Comparison of ENCODE assay signal across 1 cellular context in the genomic region with DNA sequence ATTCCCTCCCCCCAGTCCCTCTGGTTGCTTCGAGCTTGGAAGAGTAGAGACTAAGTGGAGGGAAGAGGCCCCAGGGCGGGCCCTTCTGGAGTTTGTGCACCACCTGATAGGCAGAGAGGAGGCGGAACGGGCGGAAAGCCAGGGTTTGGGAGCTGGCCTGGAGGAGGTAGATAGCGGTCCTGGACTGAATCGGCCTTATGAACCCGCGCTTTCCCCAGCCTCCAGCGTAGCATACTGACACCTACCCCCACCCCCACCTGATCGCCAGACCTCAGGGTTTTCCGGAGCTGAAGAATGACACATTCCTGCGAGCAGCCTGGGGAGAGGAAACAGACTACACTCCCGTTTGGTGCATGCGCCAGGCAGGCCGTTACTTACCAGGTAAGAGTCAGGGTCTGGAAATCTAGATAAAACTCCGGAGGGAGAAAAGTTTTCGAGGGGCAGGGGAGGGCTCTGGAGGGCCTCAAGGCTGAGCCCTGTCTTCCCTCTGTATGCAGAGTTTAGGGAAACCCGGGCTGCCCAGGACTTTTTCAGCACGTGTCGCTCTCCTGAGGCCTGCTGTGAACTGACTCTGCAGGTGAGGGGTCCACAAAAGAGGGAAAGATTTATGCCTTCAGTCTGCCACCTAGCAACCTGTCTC.
A peak's percentile ranks its signal among the peaks of the same experiment; 100 is the strongest.
TF ChIP-seq lines count a peak whose summit lies in the region.

No MANE protein-coding gene starts in this region.

TF ChIP-seq in K562, 482 proteins besides CTCF, POLR2A, EP300 and RAD21 (continued from another document and continues in another):
- TF ChIP-seq, protein P1, sequence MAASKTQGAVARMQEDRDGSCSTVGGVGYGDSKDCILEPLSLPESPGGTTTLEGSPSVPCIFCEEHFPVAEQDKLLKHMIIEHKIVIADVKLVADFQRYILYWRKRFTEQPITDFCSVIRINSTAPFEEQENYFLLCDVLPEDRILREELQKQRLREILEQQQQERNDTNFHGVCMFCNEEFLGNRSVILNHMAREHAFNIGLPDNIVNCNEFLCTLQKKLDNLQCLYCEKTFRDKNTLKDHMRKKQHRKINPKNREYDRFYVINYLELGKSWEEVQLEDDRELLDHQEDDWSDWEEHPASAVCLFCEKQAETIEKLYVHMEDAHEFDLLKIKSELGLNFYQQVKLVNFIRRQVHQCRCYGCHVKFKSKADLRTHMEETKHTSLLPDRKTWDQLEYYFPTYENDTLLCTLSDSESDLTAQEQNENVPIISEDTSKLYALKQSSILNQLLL (CRISPR knock-in tag; IDR thresholded peaks at IDR 0.05; ENCODE audit: borderline replicate concordance) = no peak
- TF ChIP-seq ZNF717 (CRISPR knock-in tag; IDR thresholded peaks at IDR 0.05) (no peak), GABPA (tag; conservative IDR thresholded peaks at IDR 0.05; ENCODE audit: low read depth) (peak; percentile 41; the same call in 1 of the 2 replicates), ZNF224 (CRISPR knock-in tag; IDR thresholded peaks at IDR 0.05) (no peak), NRF1 (conservative IDR thresholded peaks at IDR 0.05 in 1 of 2, IDR thresholded peaks at IDR 0.05 in 1 of 2) (peak; percentile 86 to 88), HDAC6 (IDR thresholded peaks at IDR 0.05; ENCODE audit: low read depth, low read length) (no peak), HOXB6 (CRISPR knock-in tag; IDR thresholded peaks at IDR 0.05; ENCODE audit: borderline replicate concordance) (no peak), TSC22D4 (tag; IDR thresholded peaks at IDR 0.05) (no peak), ZNF316 (IDR thresholded peaks at IDR 0.05) (no peak), ARNT (IDR thresholded peaks at IDR 0.05) (peak; percentile 87 to 93; a peak in 3 of 4 replicates), TARDBP (IDR thresholded peaks at IDR 0.05) (peak; percentile 32; the same call in 1 of the 2 replicates), PTBP1 (IDR thresholded peaks at IDR 0.05; ENCODE audit: low read depth, low read length) (0 out of 2 replicates have a peak, but pooled peaks have one; percentile 46), CHD1 (IDR thresholded peaks at IDR 0.05; ENCODE audit: low read length) (no peak), MTA1 (IDR thresholded peaks at IDR 0.05; ENCODE audit: borderline replicate concordance) (peak; percentile 58), ESRRB (CRISPR knock-in tag; IDR thresholded peaks at IDR 0.05; ENCODE audit: borderline replicate concordance) (no peak), XRCC4 (IDR thresholded peaks at IDR 0.05; ENCODE audit: extremely low read depth, insufficient read depth, insufficient read length) (no peak), DACH1 (IDR thresholded peaks at IDR 0.05; ENCODE audit: partially characterized antibody) (peak; percentile 67), NCOA1 (IDR thresholded peaks at IDR 0.05; ENCODE audit: low read depth) (peak; percentile 94), BRD4 (IDR thresholded peaks at IDR 0.05) (peak; percentile 11; the same call in 1 of the 2 replicates), STAT5A (IDR thresholded peaks at IDR 0.05; ENCODE audit: borderline replicate concordance, low read length) (peak; percentile 94)
- TF ChIP-seq, protein P2, sequence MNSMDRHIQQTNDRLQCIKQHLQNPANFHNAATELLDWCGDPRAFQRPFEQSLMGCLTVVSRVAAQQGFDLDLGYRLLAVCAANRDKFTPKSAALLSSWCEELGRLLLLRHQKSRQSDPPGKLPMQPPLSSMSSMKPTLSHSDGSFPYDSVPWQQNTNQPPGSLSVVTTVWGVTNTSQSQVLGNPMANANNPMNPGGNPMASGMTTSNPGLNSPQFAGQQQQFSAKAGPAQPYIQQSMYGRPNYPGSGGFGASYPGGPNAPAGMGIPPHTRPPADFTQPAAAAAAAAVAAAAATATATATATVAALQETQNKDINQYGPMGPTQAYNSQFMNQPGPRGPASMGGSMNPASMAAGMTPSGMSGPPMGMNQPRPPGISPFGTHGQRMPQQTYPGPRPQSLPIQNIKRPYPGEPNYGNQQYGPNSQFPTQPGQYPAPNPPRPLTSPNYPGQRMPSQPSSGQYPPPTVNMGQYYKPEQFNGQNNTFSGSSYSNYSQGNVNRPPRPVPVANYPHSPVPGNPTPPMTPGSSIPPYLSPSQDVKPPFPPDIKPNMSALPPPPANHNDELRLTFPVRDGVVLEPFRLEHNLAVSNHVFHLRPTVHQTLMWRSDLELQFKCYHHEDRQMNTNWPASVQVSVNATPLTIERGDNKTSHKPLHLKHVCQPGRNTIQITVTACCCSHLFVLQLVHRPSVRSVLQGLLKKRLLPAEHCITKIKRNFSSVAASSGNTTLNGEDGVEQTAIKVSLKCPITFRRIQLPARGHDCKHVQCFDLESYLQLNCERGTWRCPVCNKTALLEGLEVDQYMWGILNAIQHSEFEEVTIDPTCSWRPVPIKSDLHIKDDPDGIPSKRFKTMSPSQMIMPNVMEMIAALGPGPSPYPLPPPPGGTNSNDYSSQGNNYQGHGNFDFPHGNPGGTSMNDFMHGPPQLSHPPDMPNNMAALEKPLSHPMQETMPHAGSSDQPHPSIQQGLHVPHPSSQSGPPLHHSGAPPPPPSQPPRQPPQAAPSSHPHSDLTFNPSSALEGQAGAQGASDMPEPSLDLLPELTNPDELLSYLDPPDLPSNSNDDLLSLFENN (IDR thresholded peaks at IDR 0.05; ENCODE audit: low read depth in 2 of 2, low read length in 2 of 2) = peak in 1 of 2 experiments; percentile 95; a peak in 2 of 4 replicates
- TF ChIP-seq, protein P3, sequence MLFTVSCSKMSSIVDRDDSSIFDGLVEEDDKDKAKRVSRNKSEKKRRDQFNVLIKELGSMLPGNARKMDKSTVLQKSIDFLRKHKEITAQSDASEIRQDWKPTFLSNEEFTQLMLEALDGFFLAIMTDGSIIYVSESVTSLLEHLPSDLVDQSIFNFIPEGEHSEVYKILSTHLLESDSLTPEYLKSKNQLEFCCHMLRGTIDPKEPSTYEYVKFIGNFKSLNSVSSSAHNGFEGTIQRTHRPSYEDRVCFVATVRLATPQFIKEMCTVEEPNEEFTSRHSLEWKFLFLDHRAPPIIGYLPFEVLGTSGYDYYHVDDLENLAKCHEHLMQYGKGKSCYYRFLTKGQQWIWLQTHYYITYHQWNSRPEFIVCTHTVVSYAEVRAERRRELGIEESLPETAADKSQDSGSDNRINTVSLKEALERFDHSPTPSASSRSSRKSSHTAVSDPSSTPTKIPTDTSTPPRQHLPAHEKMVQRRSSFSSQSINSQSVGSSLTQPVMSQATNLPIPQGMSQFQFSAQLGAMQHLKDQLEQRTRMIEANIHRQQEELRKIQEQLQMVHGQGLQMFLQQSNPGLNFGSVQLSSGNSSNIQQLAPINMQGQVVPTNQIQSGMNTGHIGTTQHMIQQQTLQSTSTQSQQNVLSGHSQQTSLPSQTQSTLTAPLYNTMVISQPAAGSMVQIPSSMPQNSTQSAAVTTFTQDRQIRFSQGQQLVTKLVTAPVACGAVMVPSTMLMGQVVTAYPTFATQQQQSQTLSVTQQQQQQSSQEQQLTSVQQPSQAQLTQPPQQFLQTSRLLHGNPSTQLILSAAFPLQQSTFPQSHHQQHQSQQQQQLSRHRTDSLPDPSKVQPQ (CRISPR knock-in tag; IDR thresholded peaks at IDR 0.05; ENCODE audit: borderline replicate concordance) = no peak
- TF ChIP-seq, protein P4, sequence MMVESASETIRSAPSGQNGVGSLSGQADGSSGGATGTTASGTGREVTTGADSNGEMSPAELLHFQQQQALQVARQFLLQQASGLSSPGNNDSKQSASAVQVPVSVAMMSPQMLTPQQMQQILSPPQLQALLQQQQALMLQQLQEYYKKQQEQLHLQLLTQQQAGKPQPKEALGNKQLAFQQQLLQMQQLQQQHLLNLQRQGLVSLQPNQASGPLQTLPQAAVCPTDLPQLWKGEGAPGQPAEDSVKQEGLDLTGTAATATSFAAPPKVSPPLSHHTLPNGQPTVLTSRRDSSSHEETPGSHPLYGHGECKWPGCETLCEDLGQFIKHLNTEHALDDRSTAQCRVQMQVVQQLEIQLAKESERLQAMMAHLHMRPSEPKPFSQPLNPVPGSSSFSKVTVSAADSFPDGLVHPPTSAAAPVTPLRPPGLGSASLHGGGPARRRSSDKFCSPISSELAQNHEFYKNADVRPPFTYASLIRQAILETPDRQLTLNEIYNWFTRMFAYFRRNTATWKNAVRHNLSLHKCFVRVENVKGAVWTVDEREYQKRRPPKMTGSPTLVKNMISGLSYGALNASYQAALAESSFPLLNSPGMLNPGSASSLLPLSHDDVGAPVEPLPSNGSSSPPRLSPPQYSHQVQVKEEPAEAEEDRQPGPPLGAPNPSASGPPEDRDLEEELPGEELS (CRISPR knock-in tag; IDR thresholded peaks at IDR 0.05; ENCODE audit: borderline replicate concordance) = no peak
- TF ChIP-seq, protein P5, sequence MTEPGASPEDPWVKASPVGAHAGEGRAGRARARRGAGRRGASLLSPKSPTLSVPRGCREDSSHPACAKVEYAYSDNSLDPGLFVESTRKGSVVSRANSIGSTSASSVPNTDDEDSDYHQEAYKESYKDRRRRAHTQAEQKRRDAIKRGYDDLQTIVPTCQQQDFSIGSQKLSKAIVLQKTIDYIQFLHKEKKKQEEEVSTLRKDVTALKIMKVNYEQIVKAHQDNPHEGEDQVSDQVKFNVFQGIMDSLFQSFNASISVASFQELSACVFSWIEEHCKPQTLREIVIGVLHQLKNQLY (CRISPR knock-in tag; conservative IDR thresholded peaks at IDR 0.05) = no peak; a peak in 1 of 4 replicates
- TF ChIP-seq, protein P6, sequence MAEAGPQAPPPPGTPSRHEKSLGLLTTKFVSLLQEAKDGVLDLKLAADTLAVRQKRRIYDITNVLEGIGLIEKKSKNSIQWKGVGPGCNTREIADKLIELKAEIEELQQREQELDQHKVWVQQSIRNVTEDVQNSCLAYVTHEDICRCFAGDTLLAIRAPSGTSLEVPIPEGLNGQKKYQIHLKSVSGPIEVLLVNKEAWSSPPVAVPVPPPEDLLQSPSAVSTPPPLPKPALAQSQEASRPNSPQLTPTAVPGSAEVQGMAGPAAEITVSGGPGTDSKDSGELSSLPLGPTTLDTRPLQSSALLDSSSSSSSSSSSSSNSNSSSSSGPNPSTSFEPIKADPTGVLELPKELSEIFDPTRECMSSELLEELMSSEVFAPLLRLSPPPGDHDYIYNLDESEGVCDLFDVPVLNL (CRISPR knock-in tag; IDR thresholded peaks at IDR 0.05; ENCODE audit: low read depth) = peak; percentile 62; the same call in 1 of the 2 replicates
- TF ChIP-seq, protein P7, sequence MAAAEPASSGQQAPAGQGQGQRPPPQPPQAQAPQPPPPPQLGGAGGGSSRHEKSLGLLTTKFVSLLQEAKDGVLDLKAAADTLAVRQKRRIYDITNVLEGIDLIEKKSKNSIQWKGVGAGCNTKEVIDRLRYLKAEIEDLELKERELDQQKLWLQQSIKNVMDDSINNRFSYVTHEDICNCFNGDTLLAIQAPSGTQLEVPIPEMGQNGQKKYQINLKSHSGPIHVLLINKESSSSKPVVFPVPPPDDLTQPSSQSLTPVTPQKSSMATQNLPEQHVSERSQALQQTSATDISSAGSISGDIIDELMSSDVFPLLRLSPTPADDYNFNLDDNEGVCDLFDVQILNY (CRISPR knock-in tag; IDR thresholded peaks at IDR 0.05) = no peak
- TF ChIP-seq, protein P8, sequence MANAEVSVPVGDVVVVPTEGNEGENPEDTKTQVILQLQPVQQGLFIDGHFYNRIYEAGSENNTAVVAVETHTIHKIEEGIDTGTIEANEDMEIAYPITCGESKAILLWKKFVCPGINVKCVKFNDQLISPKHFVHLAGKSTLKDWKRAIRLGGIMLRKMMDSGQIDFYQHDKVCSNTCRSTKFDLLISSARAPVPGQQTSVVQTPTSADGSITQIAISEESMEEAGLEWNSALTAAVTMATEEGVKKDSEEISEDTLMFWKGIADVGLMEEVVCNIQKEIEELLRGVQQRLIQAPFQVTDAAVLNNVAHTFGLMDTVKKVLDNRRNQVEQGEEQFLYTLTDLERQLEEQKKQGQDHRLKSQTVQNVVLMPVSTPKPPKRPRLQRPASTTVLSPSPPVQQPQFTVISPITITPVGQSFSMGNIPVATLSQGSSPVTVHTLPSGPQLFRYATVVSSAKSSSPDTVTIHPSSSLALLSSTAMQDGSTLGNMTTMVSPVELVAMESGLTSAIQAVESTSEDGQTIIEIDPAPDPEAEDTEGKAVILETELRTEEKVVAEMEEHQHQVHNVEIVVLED (CRISPR knock-in tag; IDR thresholded peaks at IDR 0.05) = no peak
- TF ChIP-seq, protein P9, sequence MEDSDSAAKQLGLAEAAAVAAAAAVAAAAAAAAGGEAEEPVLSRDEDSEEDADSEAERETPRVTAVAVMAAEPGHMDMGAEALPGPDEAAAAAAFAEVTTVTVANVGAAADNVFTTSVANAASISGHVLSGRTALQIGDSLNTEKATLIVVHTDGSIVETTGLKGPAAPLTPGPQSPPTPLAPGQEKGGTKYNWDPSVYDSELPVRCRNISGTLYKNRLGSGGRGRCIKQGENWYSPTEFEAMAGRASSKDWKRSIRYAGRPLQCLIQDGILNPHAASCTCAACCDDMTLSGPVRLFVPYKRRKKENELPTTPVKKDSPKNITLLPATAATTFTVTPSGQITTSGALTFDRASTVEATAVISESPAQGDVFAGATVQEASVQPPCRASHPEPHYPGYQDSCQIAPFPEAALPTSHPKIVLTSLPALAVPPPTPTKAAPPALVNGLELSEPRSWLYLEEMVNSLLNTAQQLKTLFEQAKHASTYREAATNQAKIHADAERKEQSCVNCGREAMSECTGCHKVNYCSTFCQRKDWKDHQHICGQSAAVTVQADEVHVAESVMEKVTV (CRISPR knock-in tag; IDR thresholded peaks at IDR 0.05) = 0 out of 2 replicates have a peak, but pooled peaks have one; percentile 4
